In the genomic region with DNA sequence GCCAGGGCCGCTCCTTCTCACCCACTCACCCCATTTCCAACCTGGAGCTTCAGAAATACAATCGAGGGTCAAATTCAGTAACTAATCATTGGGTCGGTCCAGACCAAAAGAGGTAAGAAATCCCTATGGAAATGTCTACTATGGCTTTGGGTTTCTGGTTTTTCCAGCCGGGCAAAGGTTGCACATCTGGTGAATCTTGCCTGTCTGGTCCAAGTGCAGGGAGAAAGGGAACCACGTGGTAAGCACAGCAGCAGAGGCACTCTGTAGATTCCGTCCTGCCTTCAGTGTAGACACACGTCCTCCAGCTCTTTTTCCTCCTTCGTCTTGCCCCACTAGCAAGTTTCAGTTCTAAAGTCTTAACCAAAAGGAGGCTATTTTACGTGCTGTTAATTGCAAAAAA, we compare ENCODE assay signal across 13 cellular contexts.
"Had no signal": no experiment of that assay in that cellular context is flagged by ENCODE, and none has a peak within 500 bp of the region (broad histone marks: within the 10 kb centered on the region; RNA-seq: fewer than 3 reads in every experiment).

No MANE protein-coding gene starts in this region.

- H3K27ac Mint-ChIP-seq: activated CD4-positive, alpha-beta memory T cell treated with anti-CD3 and anti-CD28 coated beads for 36 hours; activated naive CD8-positive, alpha-beta T cell treated with anti-CD3 and anti-CD28 coated beads, Interleukin-2, amount 50 U/mL, for 24 hours; activated T-cell treated with anti-CD3 and anti-CD28 coated beads, Interleukin-2, amount 50 U/mL, for 72 hours; natural killer cell treated with Interleukin-12 subunit alpha and Interleukin-12 subunit beta and Interleukin-15 and Interleukin-18, amount 100 ng/mL, for 72 hours had no signal

- H3K4me1 ChIP-seq: tibial nerve had no signal

- H3K36me3 ChIP-seq: gastroesophageal sphincter, tibial nerve had no signal

- H3K4me3 Mint-ChIP-seq: activated CD4-positive, alpha-beta memory T cell treated with anti-CD3 and anti-CD28 coated beads for 36 hours; activated naive CD8-positive, alpha-beta T cell treated with anti-CD3 and anti-CD28 coated beads, Interleukin-2, amount 50 U/mL, for 24 hours; activated T-cell treated with anti-CD3 and anti-CD28 coated beads, Interleukin-2, amount 50 U/mL, for 72 hours; natural killer cell treated with Interleukin-12 subunit alpha and Interleukin-12 subunit beta and Interleukin-15 and Interleukin-18, amount 100 ng/mL, for 72 hours had no signal

- H3K4me3 ChIP-seq: gastroesophageal sphincter, hepatocyte, mucosa of descending colon, SJCRH30, tibial nerve had no signal

- H3K4me1 Mint-ChIP-seq: activated naive CD8-positive, alpha-beta T cell treated with anti-CD3 and anti-CD28 coated beads, Interleukin-2, amount 50 U/mL, for 24 hours had no signal

- DNase-seq: activated CD4-positive, alpha-beta memory T cell treated with anti-CD3 and anti-CD28 coated beads for 36 hours; activated CD8-positive, alpha-beta memory T cell treated with anti-CD3 and anti-CD28 coated beads, Interleukin-2, amount 50 U/mL, for 4 hours; activated naive CD4-positive, alpha-beta T cell; activated naive CD8-positive, alpha-beta T cell treated with anti-CD3 and anti-CD28 coated beads, Interleukin-2, amount 50 U/mL, for 24 hours; activated T-cell treated with anti-CD3 and anti-CD28 coated beads, Interleukin-2, amount 50 U/mL, for 72 hours; kidney glomerular epithelial cell; mucosa of descending colon; SW 1271 had no signal

- H3K9me3 ChIP-seq: mucosa of descending colon, tibial nerve had no signal

- H3K27me3 Mint-ChIP-seq: activated CD4-positive, alpha-beta memory T cell treated with anti-CD3 and anti-CD28 coated beads for 36 hours; activated naive CD8-positive, alpha-beta T cell treated with anti-CD3 and anti-CD28 coated beads, Interleukin-2, amount 50 U/mL, for 24 hours had no signal

- ATAC-seq: activated naive CD8-positive, alpha-beta T cell treated with anti-CD3 and anti-CD28 coated beads, Interleukin-2, amount 50 U/mL, for 24 hours; activated T-cell treated with anti-CD3 and anti-CD28 coated beads, Interleukin-2, amount 50 U/mL, for 72 hours; gastroesophageal sphincter; mucosa of descending colon; natural killer cell treated with Interleukin-12 subunit alpha and Interleukin-12 subunit beta and Interleukin-15 and Interleukin-18, amount 100 ng/mL, for 72 hours had no signal

- H3K27ac ChIP-seq: gastroesophageal sphincter, hepatocyte, SJCRH30, tibial nerve had no signal

- H3K27me3 ChIP-seq: gastroesophageal sphincter, hepatocyte, SJCRH30, tibial nerve had no signal

- H3K9me3 Mint-ChIP-seq: natural killer cell treated with Interleukin-12 subunit alpha and Interleukin-12 subunit beta and Interleukin-15 and Interleukin-18, amount 100 ng/mL, for 72 hours had no signal
